ENCODE assay signal across 1 cellular context in the genomic region with DNA sequence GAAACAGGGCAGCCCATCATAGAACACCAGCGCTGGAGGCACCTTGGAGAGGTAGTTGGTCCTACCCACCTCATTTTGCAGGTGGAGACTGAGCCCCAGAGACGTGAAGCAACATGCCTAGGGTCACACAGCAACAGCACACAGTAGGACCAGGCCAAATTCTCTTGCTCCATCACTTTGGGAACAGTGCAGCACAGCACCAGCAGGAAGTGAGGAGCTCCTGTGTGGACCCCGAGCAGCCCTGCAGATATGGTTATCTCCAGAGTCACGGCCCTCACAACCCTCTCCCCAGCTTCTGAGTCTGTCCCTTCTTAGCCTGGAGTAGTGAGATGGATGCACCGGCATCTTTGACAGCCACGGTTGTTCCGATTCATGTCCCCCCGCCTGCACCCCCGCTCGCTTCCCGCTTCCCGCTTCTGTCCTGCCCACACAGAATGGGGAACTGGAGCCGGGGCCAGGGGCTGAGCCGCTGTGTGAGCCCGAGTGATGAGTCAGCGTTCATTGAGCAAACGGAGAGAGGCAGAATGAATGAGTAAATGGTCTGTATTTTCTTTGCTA.
TF ChIP-seq lines count a peak whose summit lies in the region.

No MANE protein-coding gene starts in this region.

TF ChIP-seq in HepG2, 621 proteins besides CTCF, POLR2A, EP300 and RAD21 (continued from another document and continues in another):
- peak; percentile 75; the same call in 1 of the 2 replicates for TF ChIP-seq ZNF710 (CRISPR knock-in tag; IDR thresholded peaks at IDR 0.05; ENCODE audit: borderline replicate concordance)
- TF ChIP-seq, protein P1, sequence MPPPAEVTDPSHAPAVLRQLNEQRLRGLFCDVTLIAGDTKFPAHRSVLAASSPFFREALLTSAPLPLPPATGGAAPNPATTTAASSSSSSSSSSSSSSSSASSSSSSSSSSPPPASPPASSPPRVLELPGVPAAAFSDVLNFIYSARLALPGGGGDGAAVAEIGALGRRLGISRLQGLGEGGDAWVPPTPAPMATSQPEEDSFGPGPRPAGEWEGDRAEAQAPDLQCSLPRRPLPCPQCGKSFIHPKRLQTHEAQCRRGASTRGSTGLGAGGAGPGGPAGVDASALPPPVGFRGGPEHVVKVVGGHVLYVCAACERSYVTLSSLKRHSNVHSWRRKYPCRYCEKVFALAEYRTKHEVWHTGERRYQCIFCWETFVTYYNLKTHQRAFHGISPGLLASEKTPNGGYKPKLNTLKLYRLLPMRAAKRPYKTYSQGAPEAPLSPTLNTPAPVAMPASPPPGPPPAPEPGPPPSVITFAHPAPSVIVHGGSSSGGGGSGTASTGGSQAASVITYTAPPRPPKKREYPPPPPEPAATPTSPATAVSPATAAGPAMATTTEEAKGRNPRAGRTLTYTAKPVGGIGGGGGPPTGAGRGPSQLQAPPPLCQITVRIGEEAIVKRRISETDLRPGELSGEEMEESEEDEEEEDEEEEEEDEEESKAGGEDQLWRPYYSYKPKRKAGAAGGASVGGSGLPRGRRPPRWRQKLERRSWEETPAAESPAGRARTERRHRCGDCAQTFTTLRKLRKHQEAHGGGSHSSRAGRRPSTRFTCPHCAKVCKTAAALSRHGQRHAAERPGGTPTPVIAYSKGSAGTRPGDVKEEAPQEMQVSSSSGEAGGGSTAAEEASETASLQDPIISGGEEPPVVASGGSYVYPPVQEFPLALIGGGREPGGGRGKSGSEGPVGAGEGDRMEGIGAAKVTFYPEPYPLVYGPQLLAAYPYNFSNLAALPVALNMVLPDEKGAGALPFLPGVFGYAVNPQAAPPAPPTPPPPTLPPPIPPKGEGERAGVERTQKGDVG (CRISPR knock-in tag; IDR thresholded peaks at IDR 0.05; ENCODE audit: borderline replicate concordance): peak; percentile 64; the same call in 1 of the 2 replicates
- TF ChIP-seq, protein P2, sequence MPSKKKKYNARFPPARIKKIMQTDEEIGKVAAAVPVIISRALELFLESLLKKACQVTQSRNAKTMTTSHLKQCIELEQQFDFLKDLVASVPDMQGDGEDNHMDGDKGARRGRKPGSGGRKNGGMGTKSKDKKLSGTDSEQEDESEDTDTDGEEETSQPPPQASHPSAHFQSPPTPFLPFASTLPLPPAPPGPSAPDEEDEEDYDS (CRISPR knock-in tag; IDR thresholded peaks at IDR 0.05): no peak
- TF ChIP-seq ZNF660 (CRISPR knock-in tag; IDR thresholded peaks at IDR 0.05; ENCODE audit: borderline replicate concordance, low read depth): no peak
- TF ChIP-seq, protein P3, sequence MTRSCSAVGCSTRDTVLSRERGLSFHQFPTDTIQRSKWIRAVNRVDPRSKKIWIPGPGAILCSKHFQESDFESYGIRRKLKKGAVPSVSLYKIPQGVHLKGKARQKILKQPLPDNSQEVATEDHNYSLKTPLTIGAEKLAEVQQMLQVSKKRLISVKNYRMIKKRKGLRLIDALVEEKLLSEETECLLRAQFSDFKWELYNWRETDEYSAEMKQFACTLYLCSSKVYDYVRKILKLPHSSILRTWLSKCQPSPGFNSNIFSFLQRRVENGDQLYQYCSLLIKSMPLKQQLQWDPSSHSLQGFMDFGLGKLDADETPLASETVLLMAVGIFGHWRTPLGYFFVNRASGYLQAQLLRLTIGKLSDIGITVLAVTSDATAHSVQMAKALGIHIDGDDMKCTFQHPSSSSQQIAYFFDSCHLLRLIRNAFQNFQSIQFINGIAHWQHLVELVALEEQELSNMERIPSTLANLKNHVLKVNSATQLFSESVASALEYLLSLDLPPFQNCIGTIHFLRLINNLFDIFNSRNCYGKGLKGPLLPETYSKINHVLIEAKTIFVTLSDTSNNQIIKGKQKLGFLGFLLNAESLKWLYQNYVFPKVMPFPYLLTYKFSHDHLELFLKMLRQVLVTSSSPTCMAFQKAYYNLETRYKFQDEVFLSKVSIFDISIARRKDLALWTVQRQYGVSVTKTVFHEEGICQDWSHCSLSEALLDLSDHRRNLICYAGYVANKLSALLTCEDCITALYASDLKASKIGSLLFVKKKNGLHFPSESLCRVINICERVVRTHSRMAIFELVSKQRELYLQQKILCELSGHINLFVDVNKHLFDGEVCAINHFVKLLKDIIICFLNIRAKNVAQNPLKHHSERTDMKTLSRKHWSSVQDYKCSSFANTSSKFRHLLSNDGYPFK (CRISPR knock-in tag; IDR thresholded peaks at IDR 0.05; ENCODE audit: borderline replicate concordance): no peak
- TF ChIP-seq ZNF891 (CRISPR knock-in tag; IDR thresholded peaks at IDR 0.05): peak; percentile 68; the same call in 1 of the 2 replicates
- TF ChIP-seq ZNF768 (CRISPR knock-in tag; IDR thresholded peaks at IDR 0.05): peak; percentile 99
- TF ChIP-seq, protein P4, sequence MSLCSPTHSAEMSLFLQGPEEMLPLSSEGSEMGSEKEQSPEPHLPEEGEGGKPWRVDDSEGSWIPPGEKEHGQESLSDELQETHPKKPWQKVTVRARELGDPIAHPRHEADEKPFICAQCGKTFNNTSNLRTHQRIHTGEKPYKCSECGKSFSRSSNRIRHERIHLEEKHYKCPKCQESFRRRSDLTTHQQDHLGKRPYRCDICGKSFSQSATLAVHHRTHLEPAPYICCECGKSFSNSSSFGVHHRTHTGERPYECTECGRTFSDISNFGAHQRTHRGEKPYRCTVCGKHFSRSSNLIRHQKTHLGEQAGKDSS (CRISPR knock-in tag; IDR thresholded peaks at IDR 0.05; ENCODE audit: borderline replicate concordance, low read depth): peak; percentile 23; the same call in 1 of the 2 replicates
- no peak; the same call in 1 of the 2 replicates for TF ChIP-seq MTA1 (CRISPR knock-in tag; IDR thresholded peaks at IDR 0.05; ENCODE audit: borderline replicate concordance)
- peak in 1 of 2 experiments; percentile 44; a peak in 1 of 4 replicates for TF ChIP-seq ATF4 (CRISPR knock-in tag; IDR thresholded peaks at IDR 0.05)
- TF ChIP-seq TFDP1 (CRISPR knock-in tag; IDR thresholded peaks at IDR 0.05; ENCODE audit: borderline replicate concordance): peak; percentile 62; the same call in 1 of the 2 replicates
- TF ChIP-seq ZFY (CRISPR knock-in tag; IDR thresholded peaks at IDR 0.05): peak; percentile 35; the same call in 1 of the 2 replicates
- TF ChIP-seq, protein P5, sequence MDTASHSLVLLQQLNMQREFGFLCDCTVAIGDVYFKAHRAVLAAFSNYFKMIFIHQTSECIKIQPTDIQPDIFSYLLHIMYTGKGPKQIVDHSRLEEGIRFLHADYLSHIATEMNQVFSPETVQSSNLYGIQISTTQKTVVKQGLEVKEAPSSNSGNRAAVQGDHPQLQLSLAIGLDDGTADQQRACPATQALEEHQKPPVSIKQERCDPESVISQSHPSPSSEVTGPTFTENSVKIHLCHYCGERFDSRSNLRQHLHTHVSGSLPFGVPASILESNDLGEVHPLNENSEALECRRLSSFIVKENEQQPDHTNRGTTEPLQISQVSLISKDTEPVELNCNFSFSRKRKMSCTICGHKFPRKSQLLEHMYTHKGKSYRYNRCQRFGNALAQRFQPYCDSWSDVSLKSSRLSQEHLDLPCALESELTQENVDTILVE (CRISPR knock-in tag; IDR thresholded peaks at IDR 0.05): 0 out of 2 replicates have a peak, but pooled peaks have one; percentile 26
- 0 out of 2 replicates have a peak, but pooled peaks have one; percentile 22 for TF ChIP-seq KLF12 (CRISPR knock-in tag; IDR thresholded peaks at IDR 0.05; ENCODE audit: borderline replicate concordance)
- TF ChIP-seq XBP1 (CRISPR knock-in tag; IDR thresholded peaks at IDR 0.05): peak; percentile 79; the same call in 1 of the 2 replicates
- 0 out of 2 replicates have a peak, but pooled peaks have one; percentile 55 for TF ChIP-seq ZNF619 (CRISPR knock-in tag; IDR thresholded peaks at IDR 0.05)
- TF ChIP-seq, protein P6, sequence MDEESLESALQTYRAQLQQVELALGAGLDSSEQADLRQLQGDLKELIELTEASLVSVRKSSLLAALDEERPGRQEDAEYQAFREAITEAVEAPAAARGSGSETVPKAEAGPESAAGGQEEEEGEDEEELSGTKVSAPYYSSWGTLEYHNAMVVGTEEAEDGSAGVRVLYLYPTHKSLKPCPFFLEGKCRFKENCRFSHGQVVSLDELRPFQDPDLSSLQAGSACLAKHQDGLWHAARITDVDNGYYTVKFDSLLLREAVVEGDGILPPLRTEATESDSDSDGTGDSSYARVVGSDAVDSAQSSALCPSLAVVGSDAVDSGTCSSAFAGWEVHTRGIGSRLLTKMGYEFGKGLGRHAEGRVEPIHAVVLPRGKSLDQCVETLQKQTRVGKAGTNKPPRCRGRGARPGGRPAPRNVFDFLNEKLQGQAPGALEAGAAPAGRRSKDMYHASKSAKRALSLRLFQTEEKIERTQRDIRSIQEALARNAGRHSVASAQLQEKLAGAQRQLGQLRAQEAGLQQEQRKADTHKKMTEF (CRISPR knock-in tag; IDR thresholded peaks at IDR 0.05): peak; percentile 38; the same call in 1 of the 2 replicates
- peak; percentile 37 for TF ChIP-seq POLR2G (IDR thresholded peaks at IDR 0.05; ENCODE audit: low read depth, low read length)
- TF ChIP-seq, protein P7, sequence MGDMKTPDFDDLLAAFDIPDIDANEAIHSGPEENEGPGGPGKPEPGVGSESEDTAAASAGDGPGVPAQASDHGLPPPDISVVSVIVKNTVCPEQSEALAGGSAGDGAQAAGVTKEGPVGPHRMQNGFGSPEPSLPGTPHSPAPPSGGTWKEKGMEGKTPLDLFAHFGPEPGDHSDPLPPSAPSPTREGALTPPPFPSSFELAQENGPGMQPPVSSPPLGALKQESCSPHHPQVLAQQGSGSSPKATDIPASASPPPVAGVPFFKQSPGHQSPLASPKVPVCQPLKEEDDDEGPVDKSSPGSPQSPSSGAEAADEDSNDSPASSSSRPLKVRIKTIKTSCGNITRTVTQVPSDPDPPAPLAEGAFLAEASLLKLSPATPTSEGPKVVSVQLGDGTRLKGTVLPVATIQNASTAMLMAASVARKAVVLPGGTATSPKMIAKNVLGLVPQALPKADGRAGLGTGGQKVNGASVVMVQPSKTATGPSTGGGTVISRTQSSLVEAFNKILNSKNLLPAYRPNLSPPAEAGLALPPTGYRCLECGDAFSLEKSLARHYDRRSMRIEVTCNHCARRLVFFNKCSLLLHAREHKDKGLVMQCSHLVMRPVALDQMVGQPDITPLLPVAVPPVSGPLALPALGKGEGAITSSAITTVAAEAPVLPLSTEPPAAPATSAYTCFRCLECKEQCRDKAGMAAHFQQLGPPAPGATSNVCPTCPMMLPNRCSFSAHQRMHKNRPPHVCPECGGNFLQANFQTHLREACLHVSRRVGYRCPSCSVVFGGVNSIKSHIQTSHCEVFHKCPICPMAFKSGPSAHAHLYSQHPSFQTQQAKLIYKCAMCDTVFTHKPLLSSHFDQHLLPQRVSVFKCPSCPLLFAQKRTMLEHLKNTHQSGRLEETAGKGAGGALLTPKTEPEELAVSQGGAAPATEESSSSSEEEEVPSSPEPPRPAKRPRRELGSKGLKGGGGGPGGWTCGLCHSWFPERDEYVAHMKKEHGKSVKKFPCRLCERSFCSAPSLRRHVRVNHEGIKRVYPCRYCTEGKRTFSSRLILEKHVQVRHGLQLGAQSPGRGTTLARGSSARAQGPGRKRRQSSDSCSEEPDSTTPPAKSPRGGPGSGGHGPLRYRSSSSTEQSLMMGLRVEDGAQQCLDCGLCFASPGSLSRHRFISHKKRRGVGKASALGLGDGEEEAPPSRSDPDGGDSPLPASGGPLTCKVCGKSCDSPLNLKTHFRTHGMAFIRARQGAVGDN (CRISPR knock-in tag; IDR thresholded peaks at IDR 0.05): peak; percentile 77
- no peak for TF ChIP-seq ZNF546 (CRISPR knock-in tag; conservative IDR thresholded peaks at IDR 0.05)
- TF ChIP-seq SOX6 (IDR thresholded peaks at IDR 0.05): no peak
- TF ChIP-seq SOX6 (CRISPR knock-in tag; IDR thresholded peaks at IDR 0.05): peak; percentile 18; the same call in 1 of the 2 replicates
- TF ChIP-seq RBM39 (IDR thresholded peaks at IDR 0.05; ENCODE audit: low read depth, low read length, poor library complexity, severe bottlenecking): peak; percentile 34
- peak; percentile 51; the same call in 1 of the 2 replicates for TF ChIP-seq MEF2D (CRISPR knock-in tag; IDR thresholded peaks at IDR 0.05)
- peak; percentile 13 for TF ChIP-seq YY1 (IDR thresholded peaks at IDR 0.05; ENCODE audit: insufficient read depth, insufficient replicate concordance, low read depth, low read length)
- TF ChIP-seq, protein P8, sequence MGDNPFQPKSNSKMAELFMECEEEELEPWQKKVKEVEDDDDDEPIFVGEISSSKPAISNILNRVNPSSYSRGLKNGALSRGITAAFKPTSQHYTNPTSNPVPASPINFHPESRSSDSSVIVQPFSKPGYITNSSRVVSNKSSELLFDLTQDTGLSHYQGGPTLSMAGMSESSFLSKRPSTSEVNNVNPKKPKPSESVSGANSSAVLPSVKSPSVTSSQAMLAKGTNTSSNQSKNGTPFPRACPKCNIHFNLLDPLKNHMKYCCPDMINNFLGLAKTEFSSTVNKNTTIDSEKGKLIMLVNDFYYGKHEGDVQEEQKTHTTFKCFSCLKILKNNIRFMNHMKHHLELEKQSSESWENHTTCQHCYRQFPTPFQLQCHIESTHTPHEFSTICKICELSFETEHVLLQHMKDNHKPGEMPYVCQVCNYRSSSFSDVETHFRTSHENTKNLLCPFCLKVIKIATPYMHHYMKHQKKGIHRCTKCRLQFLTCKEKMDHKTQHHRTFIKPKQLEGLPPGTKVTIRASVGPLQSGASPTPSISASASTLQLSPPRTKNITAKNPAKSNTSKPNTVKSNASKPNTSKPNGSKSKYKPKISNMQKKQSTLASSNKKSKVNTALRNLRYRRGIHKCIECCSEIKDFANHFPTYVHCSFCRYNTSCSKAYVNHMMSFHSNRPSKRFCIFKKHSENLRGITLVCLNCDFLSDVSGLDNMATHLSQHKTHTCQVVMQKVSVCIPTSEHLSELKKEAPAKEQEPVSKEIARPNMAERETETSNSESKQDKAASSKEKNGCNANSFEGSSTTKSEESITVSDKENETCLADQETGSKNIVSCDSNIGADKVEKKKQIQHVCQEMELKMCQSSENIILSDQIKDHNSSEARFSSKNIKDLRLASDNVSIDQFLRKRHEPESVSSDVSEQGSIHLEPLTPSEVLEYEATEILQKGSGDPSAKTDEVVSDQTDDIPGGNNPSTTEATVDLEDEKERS (CRISPR knock-in tag; IDR thresholded peaks at IDR 0.05): no peak
